Comparison of ENCODE assay signal across 7 cellular contexts in genomic region chr18:31610841-31611240, GRCh38. TPM values are rescaled to one million over a fixed set of nuclear protein-coding genes. Genes with fewer than 3 reads are reported as not detected.
A peak's percentile ranks its signal among the peaks of the same experiment; 100 is the strongest.
DNase-seq lines count a peak whose midpoint lies in the region; ATAC-seq and TF ChIP-seq lines count a peak whose summit lies in the region.

No MANE protein-coding gene starts in this region.

- H4K5ac ChIP-seq in H9 (ENCODE audit: insufficient read length, low read depth, low read length) = no peak overlapping the region

- H4K8ac ChIP-seq in H9 (replicated peaks; ENCODE audit: insufficient read length, low read depth, low read length) = no peak overlapping the region

- no peak overlapping the region for H4K91ac ChIP-seq in H9 (ENCODE audit: insufficient read length, low read depth, low read length)

- no peaks in the 10 kb centered on the region for H3K79me2 ChIP-seq in H9 (ENCODE audit: insufficient read depth, low read length)

- H2BK12ac ChIP-seq in H9 (ENCODE audit: insufficient read length, low read depth, low read length) = no peak overlapping the region

- DNase-seq in H9 (peak; percentile 88), NCI-H510A (lab: John Stamatoyannopoulos, UW) (peak; percentile 58), renal cortical epithelial cell (ENCODE audit: low read depth) (peak; percentile 45), amygdala (lab: John Stamatoyannopoulos, UW) (no peak), SIG-M5 treated with dmso at 0.1 percent for 504 hours (lab: John Stamatoyannopoulos, UW; ENCODE audit: unreplicated experiment) (no peak)

- no peaks in the 10 kb centered on the region; the same call in 1 of the 2 replicates for H3K27me3 Mint-ChIP-seq in H9 (ENCODE audit: low read depth)

- no peak overlapping the region for H3K14ac ChIP-seq in H9 (ENCODE audit: insufficient read depth, low read length)

- no peak overlapping the region for H2BK5ac ChIP-seq in H9 (ENCODE audit: insufficient read length, low read length)

- H2BK20ac ChIP-seq in H9 (ENCODE audit: low read depth, low read length, poor library complexity, severe bottlenecking) = no peak overlapping the region

- H3K27ac Mint-ChIP-seq in H9 = no peak overlapping the region; a peak in 1 of 7 replicates

- no peak overlapping the region for H3K4ac ChIP-seq in H9 (ENCODE audit: low read depth, low read length)

- TF ChIP-seq CTCF in H9 (conservative IDR thresholded peaks at IDR 0.05) = peak; percentile 67

- H4K20me1 ChIP-seq in H9 (ENCODE audit: control insufficient read depth, insufficient read depth, insufficient read length) = no peaks in the 10 kb centered on the region

- H3K23me2 ChIP-seq in H9 (ENCODE audit: insufficient read length, low read depth, low read length, poor library complexity, severe bottlenecking) = no peaks in the 10 kb centered on the region

- peaks cover 3% of the 10 kb centered on the region; the same call in 1 of the 2 replicates for H3K4me1 ChIP-seq in H9 (ENCODE audit: insufficient read depth, low read length)

- H3K4me2 ChIP-seq in H9 (ENCODE audit: insufficient read depth, insufficient read length, low read length) = no peak overlapping the region

- H3K18ac ChIP-seq in H9 (ENCODE audit: insufficient read length, low read depth, low read length) = no peak overlapping the region

- no peaks in the 10 kb centered on the region for H3K36me3 Mint-ChIP-seq in H9 (ENCODE audit: insufficient read depth in 1 of 3, low read depth in 3 of 3)

- H3K79me1 ChIP-seq in H9 (ENCODE audit: insufficient read depth, low read depth, low read length, poor library complexity, severe bottlenecking) = no peaks in the 10 kb centered on the region

- no peak overlapping the region for H3T11ph ChIP-seq in H9 (ENCODE audit: low read length)

- no peak overlapping the region for H2BK120ac ChIP-seq in H9 (ENCODE audit: low read depth, low read length, poor library complexity, severe bottlenecking)

- no peak overlapping the region for H3K9ac ChIP-seq in H9 (ENCODE audit: extremely low read depth, insufficient read length, low read length)

- H3K56ac ChIP-seq in H9 (ENCODE audit: insufficient read length, low read depth, low read length) = no peak overlapping the region

- no peaks in the 10 kb centered on the region for H3K27me3 ChIP-seq in H9 (ENCODE audit: insufficient read depth, low read length)

- H3K27ac ChIP-seq in H9 (ENCODE audit: insufficient read length, low read depth, low read length) = no peak overlapping the region

- H2AFZ ChIP-seq in H9 (ENCODE audit: low read length) = no peak overlapping the region

- H3K23ac ChIP-seq in H9 (ENCODE audit: insufficient read length, low read depth, low read length) = no peak overlapping the region

- no peaks in the 10 kb centered on the region for H3K9me3 Mint-ChIP-seq in H9

- H2AK5ac ChIP-seq in H9 (ENCODE audit: insufficient read length, low read length) = no peak overlapping the region

- no CpG with 5 or more reads among the region's 4 CpGs for WGBS in H9 (ENCODE audit: extremely low coverage, insufficient read length, low lambda C conversion rate)

- no peak overlapping the region for H2BK15ac ChIP-seq in H9 (ENCODE audit: low read depth, low read length)

- no peaks in the 10 kb centered on the region for H3K9me3 ChIP-seq in H9 (ENCODE audit: control insufficient read depth, low read depth, low read length)

- peak; percentile 58 for ATAC-seq in esophagus mucosa
- ATAC-seq in GM18861 (IDR thresholded peaks at IDR 0.05; ENCODE audit: unreplicated experiment) = no peak

- H3K4me3 Mint-ChIP-seq in H9 = no peak overlapping the region

- H3K4me1 Mint-ChIP-seq in H9 = peaks cover 19 to 24% of the 10 kb centered on the region in 2 experiments

RNA-seq across cellular contexts. Expression of gene TTR, which starts 19.2 kb away (rescaled TPM):
- total RNA-seq in H9 (2021) (not detected in 2 replicates), esophagus mucosa (0.20 TPM), renal cortical epithelial cell (not detected in 2 replicates)

Comparison
In these comparisons a context has a peak if more than half of its experiments do, and no peak if none do; other contexts are left out.
1. DNase-seq: peak in H9 (single experiment), NCI-H510A (single experiment) and renal cortical epithelial cell (single experiment); none in amygdala (0 of 56) and SIG-M5 treated with dmso at 0.1 percent for 504 hours (single experiment).